29 cellular contexts compared by ENCODE assay signal in the genomic region with DNA sequence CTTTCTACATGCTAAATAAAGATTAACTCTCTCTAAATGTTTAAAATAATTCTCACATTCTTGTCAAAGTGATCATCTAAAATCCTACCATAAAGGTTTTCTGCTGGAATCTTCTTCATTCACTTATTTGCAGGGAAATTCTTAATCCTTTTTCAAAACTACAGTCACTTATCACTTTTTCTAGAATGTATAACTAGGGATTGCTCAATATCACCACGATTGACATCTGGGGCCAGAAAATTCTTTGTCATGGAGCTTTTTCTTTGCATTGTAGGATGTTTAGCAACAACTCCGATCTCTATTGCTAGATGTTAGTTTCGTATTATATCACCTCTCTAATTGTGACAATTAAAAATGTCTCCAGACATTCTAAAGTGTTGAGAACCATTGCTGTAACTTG.
"Had no signal": no experiment of that assay in that cellular context is flagged by ENCODE, and none has a peak within 500 bp of the region (broad histone marks: within the 10 kb centered on the region; RNA-seq: fewer than 3 reads in every experiment).

No MANE protein-coding gene starts in this region.

- H3K27ac ChIP-seq: adrenal gland, body of pancreas, epithelial cell of prostate, esophagus squamous epithelium, WERI-Rb-1 had no signal

- H3K9me3 ChIP-seq: adrenal gland, body of pancreas, esophagus squamous epithelium had no signal

- ATAC-seq: activated CD4-positive, CD25-positive, alpha-beta regulatory T cell treated with anti-CD3 and anti-CD28 coated beads, Interleukin-2, amount 50 U/mL, for 24 hours; activated CD8-positive, alpha-beta T cell treated with anti-CD3 and anti-CD28 coated beads for 36 hours; activated T-cell treated with anti-CD3 and anti-CD28 coated beads, Interleukin-2, amount 50 U/mL, for 4 hours; activated T-helper 17 cell treated with anti-CD3 and anti-CD28 coated beads, Interleukin-2, amount 50 U/mL, for 72 hours; body of pancreas had no signal

- H3K27me3 ChIP-seq: adrenal gland, body of pancreas, esophagus squamous epithelium had no signal

- H3K4me3 ChIP-seq: adrenal gland, body of pancreas, esophagus squamous epithelium had no signal

- DNase-seq: activated B cell treated with CpG ODN at 0.5 μM for 24 hours; activated CD4-positive, alpha-beta T cell treated with anti-CD3 and anti-CD28 coated beads for 48 hours; activated CD4-positive, alpha-beta T cell treated with anti-CD3 and anti-CD28 coated beads, Interleukin-2, amount 50 U/mL, for 1 hour; activated CD4-positive, alpha-beta T cell treated with anti-CD3 and anti-CD28 coated beads, Interleukin-2, amount 50 U/mL, for 48 hours; activated CD8-positive, alpha-beta memory T cell treated with anti-CD3 and anti-CD28 coated beads for 24 hours; activated CD8-positive, alpha-beta T cell treated with anti-CD3 and anti-CD28 coated beads for 36 hours; activated effector memory CD4-positive, alpha-beta T cell treated with Interleukin-2 at 50 U/mL for 16 hours; activated gamma-delta T cell treated with Interleukin-2 at 50 U/mL for 16 hours; activated naive CD4-positive, alpha-beta T cell treated with anti-CD3 and anti-CD28 coated beads, Interleukin-2, amount 50 U/mL, for 16 hours; activated naive CD4-positive, alpha-beta T cell treated with Interleukin-2 at 50 U/mL for 16 hours; activated T-cell treated with anti-CD3 and anti-CD28 coated beads, Interleukin-2, amount 50 U/mL, for 4 hours; adrenal gland; amygdala; aorta; body of pancreas; caudate nucleus; cortex of kidney; effector CD8-positive, alpha-beta T cell; esophagus squamous epithelium; head of caudate nucleus; T-helper 2 cell; WERI-Rb-1 had no signal

- H3K4me1 ChIP-seq: adrenal gland, esophagus squamous epithelium had no signal

- H3K36me3 ChIP-seq: adrenal gland, esophagus squamous epithelium, WERI-Rb-1 had no signal

- FAIRE-seq: colon, endometrium, endothelial cell of umbilical vein, frontal cortex had no signal
